1 cellular context compared by ENCODE assay signal in genomic region chr5:132271251-132272246, GRCh38.
TF ChIP-seq lines count a peak whose summit lies in the region.

No MANE protein-coding gene starts in this region.

TF ChIP-seq in GM23338, 12 proteins besides CTCF, POLR2A, EP300 and RAD21:
- TF ChIP-seq ZNF462 (CRISPR knock-in tag; IDR thresholded peaks at IDR 0.05) (no peak), EZH2phosphoT487 (IDR thresholded peaks at IDR 0.05; ENCODE audit: unreplicated experiment) (no peak), POLR2AphosphoS5 (IDR thresholded peaks at IDR 0.05; ENCODE audit: low read depth) (no peak), EZH2 (IDR thresholded peaks at IDR 0.05; ENCODE audit: low read depth, unreplicated experiment) (no peak), ZNF331 (CRISPR knock-in tag; IDR thresholded peaks at IDR 0.05; ENCODE audit: low read depth) (no peak), ZNF114 (CRISPR knock-in tag; IDR thresholded peaks at IDR 0.05) (no peak), STAT1 (IDR thresholded peaks at IDR 0.05; ENCODE audit: unreplicated experiment) (no peak), CREB1 (CRISPR knock-in tag; IDR thresholded peaks at IDR 0.05; ENCODE audit: low read depth) (no peak), REST (IDR thresholded peaks at IDR 0.05; ENCODE audit: unreplicated experiment) (no peak), ETS1 (IDR thresholded peaks at IDR 0.05) (no peak), JUNB (IDR thresholded peaks at IDR 0.05; ENCODE audit: unreplicated experiment) (no peak), NANOG (IDR thresholded peaks at IDR 0.05; ENCODE audit: borderline replicate concordance) (no peak)
